In genomic region chr11:3037041-3037944, GRCh38 we compare ENCODE assay signal across 8 cellular contexts. TPM values are rescaled to one million over a fixed set of nuclear protein-coding genes. Genes with fewer than 3 reads are reported as not detected.
A peak's percentile ranks its signal among the peaks of the same experiment; 100 is the strongest.
DNase-seq lines count a peak whose midpoint lies in the region; ATAC-seq and TF ChIP-seq lines count a peak whose summit lies in the region.

No MANE protein-coding gene starts in this region.

- TF ChIP-seq CTCF in H9 (conservative IDR thresholded peaks at IDR 0.05) (peak; percentile 92), transverse colon (IDR thresholded peaks at IDR 0.05) (peak; percentile 77 to 86 (median 78))

- intact Hi-C loops in naive thymus-derived CD4-positive, alpha-beta T cell (cut with micrococcal nuclease), result loop anchor here (1.0 to 2.0 kb wide), 3 partner anchors 20 to 54 kb away; partner anchors contain the start of gene CARS1 (in 1 of the 2)
- intact Hi-C loops in transverse colon (cut with DNase I; ENCODE audit: low total_unique reads), result loop anchor here (2.0 to 10.0 kb wide), 2 partner anchors 54 to 178 kb away; partner anchors contain the start of gene MRGPRG

- H2BK20ac ChIP-seq in H9 (ENCODE audit: low read depth, low read length, poor library complexity, severe bottlenecking), result no peak overlapping the region

- no peak overlapping the region for H4K91ac ChIP-seq in H9 (ENCODE audit: insufficient read length, low read depth, low read length)

- H3K9ac ChIP-seq in H9 (ENCODE audit: extremely low read depth, insufficient read length, low read length), result no peak overlapping the region

- no peak overlapping the region for H4K8ac ChIP-seq in H9 (replicated peaks; ENCODE audit: insufficient read length, low read depth, low read length)

- H3K9me3 ChIP-seq in H9 (ENCODE audit: control insufficient read depth, low read depth, low read length) (no peaks in the 10 kb centered on the region), transverse colon (no peaks in the 10 kb centered on the region)
- no peaks in the 10 kb centered on the region for H3K9me3 ChIP-seq in naive thymus-derived CD4-positive, alpha-beta T cell (ENCODE audit: control insufficient read depth in 2 of 3, low read length in 3 of 3)

- H3K27me3 Mint-ChIP-seq in H9 (ENCODE audit: low read depth), result no peaks in the 10 kb centered on the region
- H3K27me3 Mint-ChIP-seq in naive thymus-derived CD4-positive, alpha-beta T cell, result no peaks in the 10 kb centered on the region

- peak; percentile 72 for ATAC-seq in naive thymus-derived CD4-positive, alpha-beta T cell
- no peak for ATAC-seq in HG02840 (IDR thresholded peaks at IDR 0.05; ENCODE audit: low FRiP score, unreplicated experiment)

- no peak overlapping the region for H3K14ac ChIP-seq in H9 (ENCODE audit: insufficient read depth, low read length)

- CTCF ChIA-PET in naive thymus-derived CD4-positive, alpha-beta T cell (lab: Charles Lee), result interaction anchor here (1.0 to 4.6 kb wide), 5 partner anchors 15 to 148 kb away, joined by 4 to 25 read pairs (median 4); no protein-coding TSS in a partner anchor

- no peak overlapping the region for H2BK15ac ChIP-seq in H9 (ENCODE audit: low read depth, low read length)

- no peak overlapping the region for H3T11ph ChIP-seq in H9 (ENCODE audit: low read length)

- peaks cover 46 to 88% (median 81%) of the 10 kb centered on the region in 3 experiments; a peak in 6 of 7 replicates for H3K36me3 Mint-ChIP-seq in H9 (ENCODE audit: insufficient read depth in 1 of 3, low read depth in 3 of 3)
- peaks cover 8 to 52% (median 25%) of the 10 kb centered on the region in 5 donors for H3K36me3 Mint-ChIP-seq in naive thymus-derived CD4-positive, alpha-beta T cell

- in situ Hi-C loops in transverse colon (cut with MboI; ENCODE audit: low pct_ligation_motif_present in 1 of 4, low pct_unique_long_range_greater_than_20kb in 1 of 4, low sequenced_read_pairs in 3 of 4), result loop anchor here in 3 of 4 donors (10.0 to 25.0 kb wide), 3 partner anchors 58 to 178 kb away; partner anchors contain the start of gene MRGPRG (in 3 of the 3)

- no peak overlapping the region for H2AK5ac ChIP-seq in H9 (ENCODE audit: insufficient read length, low read length)

- H3K4me3 ChIP-seq in naive thymus-derived CD4-positive, alpha-beta T cell (ENCODE audit: low read length), result no peak overlapping the region
- H3K4me3 ChIP-seq in transverse colon, result no peak overlapping the region

- no peak overlapping the region for H3K4me2 ChIP-seq in H9 (ENCODE audit: insufficient read depth, insufficient read length, low read length)

- DNase-seq in AML-193 (lab: John Stamatoyannopoulos, UW), result peak; percentile 35 to 61
- peak; percentile 84 for DNase-seq in H9
- DNase-seq in NCI-H748 (lab: John Stamatoyannopoulos, UW; ENCODE audit: unreplicated experiment), result peak; percentile 68
- DNase-seq in activated T-cell treated with anti-CD3 and anti-CD28 coated beads, Interleukin-2, amount 50 U/mL, for 48 hours, result peak; percentile 65 to 67
- DNase-seq in fibroblast of gingiva (ENCODE audit: low read depth), result peak; percentile 64
- DNase-seq in naive thymus-derived CD4-positive, alpha-beta T cell, result peak in 7 of 9 donors; percentile 9 to 43 (median 23)
- DNase-seq in transverse colon, result peak; percentile 82

- H3K4ac ChIP-seq in H9 (ENCODE audit: low read depth, low read length), result no peak overlapping the region

- H3K4me3 Mint-ChIP-seq in H9, result no peak overlapping the region
- peak overlapping the region in 1 of 10 donors; percentile 43 for H3K4me3 Mint-ChIP-seq in naive thymus-derived CD4-positive, alpha-beta T cell

- H3K36me3 ChIP-seq in naive thymus-derived CD4-positive, alpha-beta T cell (ENCODE audit: control insufficient read depth in 2 of 3, insufficient read depth in 3 of 3, low read length in 3 of 3), result peaks cover 11 to 81% (median 12%) of the 10 kb centered on the region in 3 experiments
- peaks cover 0 to 45% (median 23%) of the 10 kb centered on the region in 4 donors for H3K36me3 ChIP-seq in transverse colon

- H2BK12ac ChIP-seq in H9 (ENCODE audit: insufficient read length, low read depth, low read length), result no peak overlapping the region

- no peak overlapping the region for H3K23ac ChIP-seq in H9 (ENCODE audit: insufficient read length, low read depth, low read length)

- peak overlapping the region in 1 of 3 experiments; percentile 50; a peak in 2 of 7 replicates for H3K27ac Mint-ChIP-seq in H9
- H3K27ac Mint-ChIP-seq in naive thymus-derived CD4-positive, alpha-beta T cell, result peak overlapping the region in 4 of 9 donors; percentile 18 to 87 (median 48)

- H3K79me1 ChIP-seq in H9 (ENCODE audit: insufficient read depth, low read depth, low read length, poor library complexity, severe bottlenecking), result no peaks in the 10 kb centered on the region

- no peak overlapping the region for H4K5ac ChIP-seq in H9 (ENCODE audit: insufficient read length, low read depth, low read length)

- peaks cover 0 to 3% of the 10 kb centered on the region in 2 experiments; a peak in 2 of 4 replicates for H3K4me1 Mint-ChIP-seq in H9
- peaks cover 12 to 32% (median 18%) of the 10 kb centered on the region in 7 donors for H3K4me1 Mint-ChIP-seq in naive thymus-derived CD4-positive, alpha-beta T cell

- H4K20me1 ChIP-seq in H9 (ENCODE audit: control insufficient read depth, insufficient read depth, insufficient read length), result no peaks in the 10 kb centered on the region

- no peaks in the 10 kb centered on the region for H3K79me2 ChIP-seq in H9 (ENCODE audit: insufficient read depth, low read length)

- H3K4me1 ChIP-seq in H9 (ENCODE audit: insufficient read depth, low read length) (no peaks in the 10 kb centered on the region), transverse colon (peaks cover 0 to 14% (median 3%) of the 10 kb centered on the region in 4 donors)
- H3K4me1 ChIP-seq in naive thymus-derived CD4-positive, alpha-beta T cell (ENCODE audit: control insufficient read depth in 2 of 2, insufficient read depth in 2 of 2, low read length in 2 of 2), result peaks cover 3 to 7% of the 10 kb centered on the region in 2 donors

- TF ChIP-seq POLR2A in transverse colon (IDR thresholded peaks at IDR 0.05), result no peak

- no peaks in the 10 kb centered on the region for H3K23me2 ChIP-seq in H9 (ENCODE audit: insufficient read length, low read depth, low read length, poor library complexity, severe bottlenecking)

- H3K18ac ChIP-seq in H9 (ENCODE audit: insufficient read length, low read depth, low read length), result no peak overlapping the region

- H3K27ac ChIP-seq in H9 (ENCODE audit: insufficient read length, low read depth, low read length) (no peak overlapping the region), transverse colon (peak overlapping the region in 1 of 4 donors; percentile 8)
- H3K27ac ChIP-seq in naive thymus-derived CD4-positive, alpha-beta T cell (ENCODE audit: low read depth, low read length), result no peak overlapping the region

- no peaks in the 10 kb centered on the region for H3K27me3 ChIP-seq in H9 (ENCODE audit: insufficient read depth, low read length)
- H3K27me3 ChIP-seq in naive thymus-derived CD4-positive, alpha-beta T cell (ENCODE audit: control insufficient read depth in 2 of 2, insufficient read depth in 2 of 2, low read length in 2 of 2), result no peaks in the 10 kb centered on the region
- no peaks in the 10 kb centered on the region for H3K27me3 ChIP-seq in transverse colon

- H2AFZ ChIP-seq in H9 (ENCODE audit: low read length), result no peak overlapping the region

- no peaks in the 10 kb centered on the region for H3K9me3 Mint-ChIP-seq in H9
- H3K9me3 Mint-ChIP-seq in naive thymus-derived CD4-positive, alpha-beta T cell, result no peaks in the 10 kb centered on the region

- POLR2A ChIA-PET in naive thymus-derived CD4-positive, alpha-beta T cell (lab: Charles Lee), result interaction anchor here (1.3 kb wide), 1 partner anchor 48 kb away, joined by 4 read pairs; no protein-coding TSS in a partner anchor

- H2BK120ac ChIP-seq in H9 (ENCODE audit: low read depth, low read length, poor library complexity, severe bottlenecking), result no peak overlapping the region

- H2BK5ac ChIP-seq in H9 (ENCODE audit: insufficient read length, low read length), result no peak overlapping the region

- H3K56ac ChIP-seq in H9 (ENCODE audit: insufficient read length, low read depth, low read length), result no peak overlapping the region

- no CpG with 5 or more reads among the region's 24 CpGs for WGBS in H9 (ENCODE audit: extremely low coverage, insufficient read length, low lambda C conversion rate)
- WGBS in transverse colon (ENCODE audit: low coverage in 1 of 2), 2 donors, result 56 to 68% methylated on average over 4 to 24 of the region's 24 CpGs

- no peak for TF ChIP-seq EP300 in transverse colon (IDR thresholded peaks at IDR 0.05; ENCODE audit: low read depth)

RNA-seq across cellular contexts. Expression of gene CARS1, which starts 19.9 kb away (rescaled TPM):
- 82.5 and 92.3 TPM in 2 replicates for total RNA-seq in H9 (2021)
- 10 to 100 TPM; 27.8 to 70.4 (median 53.7) TPM for total RNA-seq in naive thymus-derived CD4-positive, alpha-beta T cell
- polyA plus RNA-seq in naive thymus-derived CD4-positive, alpha-beta T cell, result 10 to 100 TPM; 23.9 to 30.8 TPM
- 10 to 100 TPM; 37.0 to 61.3 (median 52.3) TPM for total RNA-seq in transverse colon

RNA-seq across cellular contexts. Expression of gene NAP1L4, which starts 45.2 kb away (rescaled TPM):
- total RNA-seq in H9 (2021) (212 and 217 TPM in 2 replicates), transverse colon (100 to 1,000 TPM in 3 of 4 donors, 10 to 100 TPM in 1; 63.6 to 140 (median 111) TPM)
- 100 to 1,000 TPM; 245 to 356 (median 294) TPM for total RNA-seq in naive thymus-derived CD4-positive, alpha-beta T cell
- polyA plus RNA-seq in naive thymus-derived CD4-positive, alpha-beta T cell, result 100 to 1,000 TPM; 134 to 172 TPM

Comparison
In these comparisons a context has a peak if more than half of its experiments do, and no peak if none do; other contexts are left out.
1. DNase-seq: peak in every context shown above with its lines; median percentile 84 in H9; 82 in transverse colon; 68 in NCI-H748; 66 in activated T-cell treated with anti-CD3 and anti-CD28 coated beads, Interleukin-2, amount 50 U/mL, for 48 hours; 64 in fibroblast of gingiva; 48 in AML-193; 23 in naive thymus-derived CD4-positive, alpha-beta T cell.